ENCODE assay signal across 9 cellular contexts in the genomic region with DNA sequence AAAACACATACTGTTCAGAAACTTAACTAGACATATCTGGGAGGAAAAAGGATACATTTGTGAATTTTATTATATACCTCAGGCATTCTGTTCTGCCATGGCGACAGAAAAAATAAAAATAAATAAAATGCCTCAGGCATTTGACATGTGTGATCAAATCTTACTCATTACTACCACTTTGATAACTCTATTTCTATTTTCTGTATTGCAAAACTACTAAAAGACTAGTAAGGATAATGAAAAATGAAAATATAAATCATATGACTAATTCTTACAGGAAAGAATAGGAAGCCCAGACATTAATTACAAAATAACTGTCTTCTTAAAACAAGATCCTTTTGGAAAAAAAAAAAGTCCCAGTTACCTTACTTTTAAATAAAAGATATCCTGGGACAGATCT. TPM values are rescaled to one million over a fixed set of nuclear protein-coding genes. Genes with fewer than 3 reads are reported as not detected.
DNase-seq lines count a peak whose midpoint lies in the region; ATAC-seq and TF ChIP-seq lines count a peak whose summit lies in the region.
"Had no signal": no experiment of that assay in that cellular context is flagged by ENCODE, and none has a peak within 500 bp of the region (broad histone marks: within the 10 kb centered on the region; RNA-seq: fewer than 3 reads in every experiment).

No MANE protein-coding gene starts in this region.

- DNase-seq in RPMI7951 (ENCODE audit: low read depth) (peak; percentile 37), endodermal cell (no peak), renal cortical epithelial cell (ENCODE audit: low read depth) (peak; percentile 44), NCI-H1417 (lab: John Stamatoyannopoulos, UW) (no peak), DMS153 treated with DMSO at 0.1 percent for 48 hours (lab: John Stamatoyannopoulos, UW; ENCODE audit: unreplicated experiment) (no peak)
- DNase-seq in effector memory CD4-positive, alpha-beta T cell = no peak
- DNase-seq: stimulated activated CD4-positive, alpha-beta T cell treated with anti-CD3 and anti-CD28 coated beads, Interleukin-1b, Interleukin-23, amount 100 ng/mL, for 48 hours had no signal

- peak overlapping the region; percentile 2 for H3K9ac ChIP-seq in endodermal cell (ENCODE audit: extremely low read depth, low read length, poor library complexity, severe bottlenecking)

- H3K27ac ChIP-seq in DOHH2 (ENCODE audit: low read depth, low read length) (no peak overlapping the region), endodermal cell (ENCODE audit: low read depth, low read length) (no peak overlapping the region)
- H3K27ac ChIP-seq in effector memory CD4-positive, alpha-beta T cell (ENCODE audit: insufficient read depth, low read length, poor library complexity, severe bottlenecking) = no peak overlapping the region

- H3K79me2 ChIP-seq in DOHH2 (ENCODE audit: control insufficient read depth, low read length) = peaks cover 100% of the 10 kb centered on the region

- H3K4me1 Mint-ChIP-seq in endodermal cell = peaks cover 64% of the 10 kb centered on the region

- no peaks in the 10 kb centered on the region for H3F3A ChIP-seq in DOHH2 (ENCODE audit: control insufficient read depth, insufficient read depth)

- no peaks in the 10 kb centered on the region for H3K36me3 Mint-ChIP-seq in endodermal cell (ENCODE audit: low read depth)

- H3K9me2 ChIP-seq in DOHH2 (replicated peaks; ENCODE audit: control insufficient read depth, low read length) = no peaks in the 10 kb centered on the region

- 100% methylated on average over 1 of the region's 1 CpG; no CpG with 5 or more reads in 1 of the 2 experiments for WGBS in endodermal cell (ENCODE audit: insufficient coverage in 1 of 2, insufficient read length in 1 of 2), 2 experiments

- peaks cover 13% of the 10 kb centered on the region for H3K36me3 ChIP-seq in DOHH2 (ENCODE audit: control insufficient read depth, low read length)
- no peaks in the 10 kb centered on the region for H3K36me3 ChIP-seq in endodermal cell (ENCODE audit: control insufficient read depth, insufficient read depth, low read length)
- H3K36me3 ChIP-seq in effector memory CD4-positive, alpha-beta T cell (ENCODE audit: control insufficient read depth, insufficient read depth, low read length) = no peaks in the 10 kb centered on the region

- H3K27me3 ChIP-seq in DOHH2 (ENCODE audit: control insufficient read depth, low read length) (no peaks in the 10 kb centered on the region), endodermal cell (ENCODE audit: control insufficient read depth, insufficient read depth, low read length, poor library complexity, severe bottlenecking) (no peaks in the 10 kb centered on the region)
- no peaks in the 10 kb centered on the region for H3K27me3 ChIP-seq in effector memory CD4-positive, alpha-beta T cell (replicated peaks; ENCODE audit: control insufficient read depth, insufficient read depth, low read length, poor library complexity, severe bottlenecking)

- H3K4me3 ChIP-seq in DOHH2 (ENCODE audit: low read length) (peak overlapping the region; percentile 28), endodermal cell (ENCODE audit: low read length) (peak overlapping the region; percentile 50)
- H3K4me3 ChIP-seq in effector memory CD4-positive, alpha-beta T cell (ENCODE audit: insufficient read depth, low read depth, low read length, poor library complexity, severe bottlenecking) = no peak overlapping the region

- H3K4me2 ChIP-seq in DOHH2 (ENCODE audit: low read length) = peak overlapping the region; percentile 47

- H3K9me3 Mint-ChIP-seq in endodermal cell = no peaks in the 10 kb centered on the region

- H3K4me3 Mint-ChIP-seq in endodermal cell = no peak overlapping the region

- H4K20me1 ChIP-seq in DOHH2 (ENCODE audit: control insufficient read depth, insufficient read depth, low read depth, low read length) = peaks cover 64% of the 10 kb centered on the region

- no peak for ATAC-seq in GM21529 (IDR thresholded peaks at IDR 0.05; ENCODE audit: unreplicated experiment)

- peaks cover 63% of the 10 kb centered on the region for H3K4me1 ChIP-seq in DOHH2 (ENCODE audit: control insufficient read depth, low read length)
- H3K4me1 ChIP-seq in endodermal cell (ENCODE audit: control insufficient read depth, insufficient read depth, low read length) = peaks cover 16% of the 10 kb centered on the region
- peaks cover 9% of the 10 kb centered on the region for H3K4me1 ChIP-seq in effector memory CD4-positive, alpha-beta T cell (ENCODE audit: control insufficient read depth, insufficient read depth, low read length, poor library complexity, severe bottlenecking)

- no peaks in the 10 kb centered on the region for H3K27me3 Mint-ChIP-seq in endodermal cell (ENCODE audit: insufficient read depth)

- no peaks in the 10 kb centered on the region for H3K9me3 ChIP-seq in DOHH2 (ENCODE audit: control insufficient read depth, insufficient read depth, low read length)
- H3K9me3 ChIP-seq in endodermal cell (ENCODE audit: control insufficient read depth, low read length) = no peaks in the 10 kb centered on the region
- H3K9me3 ChIP-seq in effector memory CD4-positive, alpha-beta T cell (ENCODE audit: control insufficient read depth, low read length) = no peaks in the 10 kb centered on the region

- TF ChIP-seq CTCF in DOHH2 (IDR thresholded peaks at IDR 0.05; ENCODE audit: low read depth, low read length, poor library complexity, severe bottlenecking) = no peak
- TF ChIP-seq CTCF in endodermal cell (conservative IDR thresholded peaks at IDR 0.05) = no peak

- peak overlapping the region; percentile 23 for H3K27ac Mint-ChIP-seq in endodermal cell

RNA-seq across cellular contexts. Expression of gene PICALM, which starts 5.3 kb away (rescaled TPM):
- total RNA-seq in RPMI7951 (2014; rRNA removed; shearing (Covaris generic)) = 154 and 211 TPM in 2 replicates
- total RNA-seq in endodermal cell = 100 to 1,000 TPM; 120 to 129 TPM
- 126 TPM for polyA plus RNA-seq in endodermal cell (2013, experiment 1 of 2)
- 130 TPM for polyA plus RNA-seq in endodermal cell (2013, experiment 2 of 2)
- total RNA-seq in renal cortical epithelial cell = 580 and 632 TPM in 2 replicates

Comparison
In these comparisons a context has a peak if more than half of its experiments do, and no peak if none do; other contexts are left out.
1. DNase-seq: peak in RPMI7951 (single experiment) and renal cortical epithelial cell (single experiment); none in endodermal cell (single experiment), effector memory CD4-positive, alpha-beta T cell (0 of 3), NCI-H1417 (0 of 3) and DMS153 treated with DMSO at 0.1 percent for 48 hours (single experiment).